Comparison of ENCODE assay signal across 26 cellular contexts in genomic region chr15:73049564-73050215, GRCh38. TPM values are rescaled to one million over a fixed set of nuclear protein-coding genes. Genes with fewer than 3 reads are reported as not detected.
DNase-seq lines count a peak whose midpoint lies in the region; ATAC-seq, FAIRE-seq and TF ChIP-seq lines count a peak whose summit lies in the region.
"Had no signal": no experiment of that assay in that cellular context is flagged by ENCODE, and none has a peak within 500 bp of the region (broad histone marks: within the 10 kb centered on the region; RNA-seq: fewer than 3 reads in every experiment).

No MANE protein-coding gene starts in this region.

- peaks cover 19% of the 10 kb centered on the region for H3K4me1 ChIP-seq in endodermal cell (ENCODE audit: control insufficient read depth, insufficient read depth, low read length)

- no peak for ATAC-seq in GM18858 (IDR thresholded peaks at IDR 0.05; ENCODE audit: unreplicated experiment)
- no peak for ATAC-seq in HG03342 (IDR thresholded peaks at IDR 0.05; ENCODE audit: unreplicated experiment)
- ATAC-seq: left lobe of liver; stimulated activated naive B cell treated with anti-CD40 and anti-IgM and Interleukin-4, amounts not matched to agents 10 μg/mL and 1 μg/mL and 100 μg/mL, for 72 hours had no signal

- H3K4me3 Mint-ChIP-seq in endodermal cell, result peak overlapping the region; percentile 25
- peak overlapping the region; percentile 31 to 57 (median 48) for H3K4me3 Mint-ChIP-seq in nephron
- H3K4me3 Mint-ChIP-seq: stimulated activated naive B cell treated with anti-CD40 and anti-IgM and Interleukin-4, amounts not matched to agents 10 μg/mL and 1 μg/mL and 100 μg/mL, for 72 hours had no signal

- peak; percentile 27 for FAIRE-seq in G401.6 (lab: Jason Lieb, UNC)
- FAIRE-seq: H54, TTC549 had no signal

- peak overlapping the region; percentile 28 for H3K9ac ChIP-seq in endodermal cell (ENCODE audit: extremely low read depth, low read length, poor library complexity, severe bottlenecking)
- H3K9ac ChIP-seq: BLaER1 had no signal

- H3K9me3 Mint-ChIP-seq in endodermal cell (peaks cover 11% of the 10 kb centered on the region), nephron (no peaks in the 10 kb centered on the region)
- H3K9me3 Mint-ChIP-seq: stimulated activated naive B cell treated with anti-CD40 and anti-IgM and Interleukin-4, amounts not matched to agents 10 μg/mL and 1 μg/mL and 100 μg/mL, for 72 hours had no signal

- peaks cover 4% of the 10 kb centered on the region for H3K9me3 ChIP-seq in endodermal cell (ENCODE audit: control insufficient read depth, low read length)
- H3K9me3 ChIP-seq: BLaER1, sigmoid colon, SJSA1, thoracic aorta had no signal

- H3K27me3 Mint-ChIP-seq in endodermal cell (ENCODE audit: insufficient read depth) (no peaks in the 10 kb centered on the region), nephron (ENCODE audit: low read depth) (no peaks in the 10 kb centered on the region)

- no peaks in the 10 kb centered on the region for H3K36me3 Mint-ChIP-seq in endodermal cell (ENCODE audit: low read depth)
- H3K36me3 Mint-ChIP-seq in nephron (ENCODE audit: low read depth), result no peaks in the 10 kb centered on the region
- H3K36me3 Mint-ChIP-seq: stimulated activated naive B cell treated with anti-CD40 and anti-IgM and Interleukin-4, amounts not matched to agents 10 μg/mL and 1 μg/mL and 100 μg/mL, for 72 hours had no signal

- no peaks in the 10 kb centered on the region for H3K36me3 ChIP-seq in endodermal cell (ENCODE audit: control insufficient read depth, insufficient read depth, low read length)
- H3K36me3 ChIP-seq: BLaER1, sigmoid colon, thoracic aorta had no signal

- no peak for TF ChIP-seq CTCF in endodermal cell (conservative IDR thresholded peaks at IDR 0.05)
- TF ChIP-seq CTCF in nephron (IDR thresholded peaks at IDR 0.05; ENCODE audit: unreplicated experiment in 3 of 3), result no peak

- peak overlapping the region; percentile 80 for H3K4me3 ChIP-seq in endodermal cell (ENCODE audit: low read length)
- H3K4me3 ChIP-seq: BLaER1, sigmoid colon, SJSA1, thoracic aorta had no signal

- WGBS in endodermal cell (ENCODE audit: insufficient coverage in 1 of 2, insufficient read length in 1 of 2), 2 experiments, result 60 to 75% methylated on average over 2 to 3 of the region's 4 CpGs

- no peaks in the 10 kb centered on the region for H3K27me3 ChIP-seq in endodermal cell (ENCODE audit: control insufficient read depth, insufficient read depth, low read length, poor library complexity, severe bottlenecking)
- H3K27me3 ChIP-seq: sigmoid colon had no signal

- H3K27ac ChIP-seq in endodermal cell (ENCODE audit: low read depth, low read length) (peak overlapping the region; percentile 31), substantia nigra (ENCODE audit: low read depth, low read length, poor library complexity, severe bottlenecking) (peak overlapping the region; percentile 40)
- H3K27ac ChIP-seq: BLaER1, KMS-11, sigmoid colon, SJSA1, thoracic aorta had no signal

- H3K27ac Mint-ChIP-seq in endodermal cell (peak overlapping the region; percentile 53), nephron (peak overlapping the region; percentile 44 to 77 (median 68))
- H3K27ac Mint-ChIP-seq: stimulated activated naive B cell treated with anti-CD40 and anti-IgM and Interleukin-4, amounts not matched to agents 10 μg/mL and 1 μg/mL and 100 μg/mL, for 72 hours had no signal

- DNase-seq in endodermal cell, result no peak
- DNase-seq in substantia nigra (lab: John Stamatoyannopoulos, UW), result peak in 15 of 49 donors; percentile 1 to 46 (median 13)
- DNase-seq in NCI-H1092 treated with DMSO at 0.1 percent for 48 hours (lab: John Stamatoyannopoulos, UW), result no peak
- DNase-seq: activated CD8-positive, alpha-beta memory T cell treated with anti-CD3 and anti-CD28 coated beads for 24 hours; activated gamma-delta T cell; activated T-cell treated with anti-CD3 and anti-CD28 coated beads, Interleukin-2, amount 50 U/mL, for 1 hour; central memory CD4-positive, alpha-beta T cell; COR-L47; GDM1; MM.1S; NCI-H1417; NCI-H2081 treated with DMSO at 0.1 percent for 48 hours; NCI-H345; sigmoid colon; stimulated activated naive B cell treated with anti-CD40 and anti-IgM and Interleukin-4, amounts not matched to agents 10 μg/mL and 1 μg/mL and 100 μg/mL, for 72 hours had no signal

- peaks cover 27% of the 10 kb centered on the region for H3K4me1 Mint-ChIP-seq in endodermal cell
- H3K4me1 Mint-ChIP-seq in nephron, result peaks cover 17% of the 10 kb centered on the region

RNA-seq across cellular contexts. Expression of gene NEO1, which starts 2.6 kb away (rescaled TPM):
- 100 to 1,000 TPM; 132 TPM for total RNA-seq in endodermal cell
- 80.4 TPM for polyA plus RNA-seq in endodermal cell (2013, experiment 1 of 2)
- 75.6 TPM for polyA plus RNA-seq in endodermal cell (2013, experiment 2 of 2)
